8 cellular contexts compared by ENCODE assay signal in the genomic region with DNA sequence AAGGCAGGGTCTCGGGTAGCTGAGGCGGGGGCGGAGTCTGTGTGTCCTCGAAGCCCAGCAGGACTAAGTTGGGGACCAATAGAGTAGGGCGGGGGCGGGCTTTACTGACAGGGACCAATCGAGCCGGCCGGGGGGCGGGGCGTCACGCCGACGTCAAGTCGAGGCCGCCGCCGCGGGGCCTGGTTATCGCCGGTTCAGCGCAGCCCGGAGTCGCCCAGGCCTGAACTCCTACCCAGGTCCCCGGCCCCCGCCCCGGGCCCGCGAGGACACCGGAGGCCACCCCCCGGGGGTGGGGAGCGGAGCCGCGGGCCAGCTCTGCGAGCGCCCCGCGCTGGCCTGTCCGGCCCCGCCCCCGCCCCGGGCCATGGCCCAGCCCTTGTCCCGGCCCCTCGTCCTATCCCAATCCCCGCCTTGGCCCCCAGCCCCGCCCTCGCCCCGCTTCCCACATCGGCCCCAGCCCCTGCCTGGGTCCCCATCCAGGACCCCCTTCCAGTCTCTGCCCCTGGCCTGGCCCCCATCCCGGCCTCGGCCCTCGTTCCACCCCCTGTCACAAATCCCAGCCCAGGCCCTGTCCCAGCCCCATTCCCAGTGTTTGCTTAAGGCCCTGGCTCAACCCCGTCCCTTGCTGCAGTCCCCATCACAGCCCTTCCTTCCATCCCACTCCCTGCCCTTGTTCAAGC. TPM values are rescaled to one million over a fixed set of nuclear protein-coding genes. Genes with fewer than 3 reads are reported as not detected.
DNase-seq lines count a peak whose midpoint lies in the region; ATAC-seq, FAIRE-seq and TF ChIP-seq lines count a peak whose summit lies in the region.

A gene with protein sequence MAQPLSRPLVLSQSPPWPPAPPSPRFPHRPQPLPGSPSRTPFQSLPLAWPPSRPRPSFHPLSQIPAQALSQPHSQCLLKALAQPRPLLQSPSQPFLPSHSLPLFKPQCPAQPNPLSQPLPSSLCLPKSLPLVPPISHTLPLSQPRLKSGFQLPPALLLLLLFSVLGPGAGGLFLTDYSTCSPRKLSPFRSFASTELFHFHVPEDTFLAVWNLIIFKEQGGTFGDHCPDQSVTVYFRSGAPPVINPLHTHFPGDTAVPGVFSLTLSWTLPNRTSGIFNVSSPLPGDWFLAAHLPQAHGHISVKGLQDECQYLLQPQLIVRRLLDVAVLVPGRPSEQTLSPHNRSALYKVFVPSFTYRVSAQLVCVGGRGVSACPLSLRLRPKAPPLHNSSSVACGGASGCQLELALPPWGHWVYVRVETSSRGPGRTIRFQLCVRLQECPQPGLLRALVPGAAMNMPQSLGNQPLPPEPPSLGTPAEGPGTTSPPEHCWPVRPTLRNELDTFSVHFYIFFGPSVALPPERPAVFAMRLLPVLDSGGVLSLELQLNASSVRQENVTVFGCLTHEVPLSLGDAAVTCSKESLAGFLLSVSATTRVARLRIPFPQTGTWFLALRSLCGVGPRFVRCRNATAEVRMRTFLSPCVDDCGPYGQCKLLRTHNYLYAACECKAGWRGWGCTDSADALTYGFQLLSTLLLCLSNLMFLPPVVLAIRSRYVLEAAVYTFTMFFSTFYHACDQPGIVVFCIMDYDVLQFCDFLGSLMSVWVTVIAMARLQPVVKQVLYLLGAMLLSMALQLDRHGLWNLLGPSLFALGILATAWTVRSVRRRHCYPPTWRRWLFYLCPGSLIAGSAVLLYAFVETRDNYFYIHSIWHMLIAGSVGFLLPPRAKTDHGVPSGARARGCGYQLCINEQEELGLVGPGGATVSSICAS (plus strand): TSS at position 145 of the 680 bp plus-strand sequence. CDS start 220 bp downstream, at position 365.

- FAIRE-seq in GM19239 (lab: Jason Lieb, UNC), result peak; percentile 86

- no peaks in the 10 kb centered on the region for H3K9me3 Mint-ChIP-seq in activated CD4-positive, alpha-beta T cell treated with anti-CD3 and anti-CD28 coated beads, Interleukin-2, amount 10 ng/mL, durations not matched to agents 24 days and 14 days

- TF ChIP-seq CTCF in AG09309 (IDR thresholded peaks at IDR 0.05; ENCODE audit: control insufficient read depth, insufficient read depth, low read depth, low read length, missing control alignments), result no peak
- TF ChIP-seq CTCF in coronary artery (IDR thresholded peaks at IDR 0.05), result no peak
- no peak for TF ChIP-seq CTCF in left lung (IDR thresholded peaks at IDR 0.05)

- H3K4me3 ChIP-seq in AG09309 (ENCODE audit: control insufficient read depth, low read depth, low read length) (peak within 1 kb of the TSS; percentile 75), coronary artery (peak within 1 kb of the TSS; percentile 100), left lung (peak within 1 kb of the TSS; percentile 57 to 69)

- no peaks in the 10 kb centered on the region for H3K9me3 ChIP-seq in left lung

- peaks cover 6 to 31% of the 10 kb centered on the region in 2 donors for H3K4me1 ChIP-seq in left lung

- peaks cover 6% of the 10 kb centered on the region for H3K27me3 Mint-ChIP-seq in activated CD4-positive, alpha-beta T cell treated with anti-CD3 and anti-CD28 coated beads, Interleukin-2, amount 10 ng/mL, durations not matched to agents 24 days and 14 days

- intact Hi-C loops in activated CD4-positive, alpha-beta T cell treated with anti-CD3 and anti-CD28 coated beads, Interleukin-2, amount 10 ng/mL, durations not matched to agents 24 days and 14 days (cut with micrococcal nuclease), result loop anchor here (1.0 to 5.0 kb wide), 2 partner anchors 14 to 227 kb away; partner anchors contain the start of gene HINT2
- intact Hi-C loops in left lung (cut with DNase I), result loop anchor here in 1 of 2 donors (5.0 kb wide), 1 partner anchor 53 kb away; no protein-coding TSS in a partner anchor

- DNase-seq in AG09309 (ENCODE audit: low read depth) (peak; percentile 55), GM19239 (ENCODE audit: insufficient read length, low spot score) (peak; percentile 91), NCI-H524 (lab: John Stamatoyannopoulos, UW) (peak; percentile 86), coronary artery (ENCODE audit: low spot score) (peak; percentile 97), left lung (peak; percentile 96 to 97)
- peak; percentile 97 for DNase-seq in activated CD4-positive, alpha-beta T cell treated with anti-CD3 and anti-CD28 coated beads, Interleukin-2, amount 10 ng/mL, durations not matched to agents 24 days and 14 days
- peak; percentile 98 for DNase-seq in stimulated activated CD4-positive, alpha-beta T cell treated with anti-CD3 and anti-CD28 coated beads, Interleukin-2, amount 100 ng/mL, for 24 hours

- H3K36me3 ChIP-seq in left lung, result no peaks in the 10 kb centered on the region

- H3K27ac ChIP-seq in coronary artery (peak within 1 kb of the TSS; percentile 96 to 100), left lung (peak within 1 kb of the TSS; percentile 82 to 90)

- H3K27me3 ChIP-seq in left lung, result no peaks in the 10 kb centered on the region

- peaks cover 29% of the 10 kb centered on the region for H3K4me1 Mint-ChIP-seq in activated CD4-positive, alpha-beta T cell treated with anti-CD3 and anti-CD28 coated beads, Interleukin-2, amount 10 ng/mL, durations not matched to agents 24 days and 14 days

- peak within 1 kb of the TSS; percentile 93 for H3K4me3 Mint-ChIP-seq in activated CD4-positive, alpha-beta T cell treated with anti-CD3 and anti-CD28 coated beads, Interleukin-2, amount 10 ng/mL, durations not matched to agents 24 days and 14 days

- ATAC-seq in HG03439 (IDR thresholded peaks at IDR 0.05; ENCODE audit: unreplicated experiment), result peak; percentile 61
- peak; percentile 90 for ATAC-seq in left lung

- no peaks in the 10 kb centered on the region for H3K36me3 Mint-ChIP-seq in activated CD4-positive, alpha-beta T cell treated with anti-CD3 and anti-CD28 coated beads, Interleukin-2, amount 10 ng/mL, durations not matched to agents 24 days and 14 days (ENCODE audit: low read depth)

- H3K27ac Mint-ChIP-seq in activated CD4-positive, alpha-beta T cell treated with anti-CD3 and anti-CD28 coated beads, Interleukin-2, amount 10 ng/mL, durations not matched to agents 24 days and 14 days, result peak within 1 kb of the TSS; percentile 86

RNA-seq across cellular contexts. Expression of the gene that starts here (rescaled TPM):
- 2.0 and 2.3 TPM in 2 replicates for total RNA-seq in activated CD4-positive, alpha-beta T cell treated with anti-CD3 and anti-CD28 coated beads, Interleukin-2, amount 10 ng/mL, durations not matched to agents 24 days and 14 days
- total RNA-seq in left lung, result 10 to 100 TPM in 1 of 2 donors, 1 to 10 TPM in 1; 6.4 to 12.7 TPM

Comparison
In these comparisons a context has a peak if more than half of its experiments do, and no peak if none do; other contexts are left out.
1. Peak in every context shown above with its lines: DNase-seq, ATAC-seq, H3K4me3 ChIP-seq and H3K27ac ChIP-seq.